2 cellular contexts compared by ENCODE assay signal in the genomic region with DNA sequence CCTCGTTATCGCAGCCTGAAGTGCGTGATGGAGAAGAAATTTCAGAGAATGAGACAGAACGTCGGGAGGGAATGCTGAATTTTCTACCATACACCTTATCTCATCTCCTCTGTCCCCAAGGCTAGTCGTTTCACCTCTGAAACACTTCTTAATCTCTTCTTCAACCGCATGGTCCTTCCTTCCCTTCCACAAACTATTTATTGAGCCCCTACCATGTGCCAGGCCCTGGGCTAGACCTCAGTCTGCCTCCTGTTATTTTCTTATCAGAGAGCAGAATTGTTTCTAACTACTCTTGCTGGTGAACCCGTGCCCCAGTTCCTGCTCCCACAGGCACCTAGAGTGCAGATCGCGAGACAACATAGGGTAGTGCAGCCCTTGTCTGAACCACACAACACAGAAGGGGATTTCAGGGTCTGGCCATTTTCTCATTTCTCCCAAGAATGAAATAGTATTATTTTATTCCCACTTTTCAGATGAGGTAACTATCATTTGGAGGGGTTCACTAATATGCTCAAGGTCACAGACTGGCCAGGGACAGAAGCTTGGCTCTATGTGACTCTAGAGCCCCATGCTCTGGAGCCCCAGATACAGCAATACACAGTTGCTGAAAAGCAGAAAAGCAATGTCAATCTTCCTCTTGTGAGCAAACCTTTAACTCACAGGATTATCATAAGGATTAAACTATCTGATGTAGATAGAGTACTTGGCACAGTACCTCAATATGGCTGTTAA.
TF ChIP-seq lines count a peak whose summit lies in the region.

No MANE protein-coding gene starts in this region.

TF ChIP-seq in GM12878, 131 proteins besides CTCF, POLR2A, EP300 and RAD21 (continues in another document):
- TF ChIP-seq ZNF217 (IDR thresholded peaks at IDR 0.05) (no peak), PRDM15 (CRISPR knock-in tag; IDR thresholded peaks at IDR 0.05) (no peak), CEBPZ (IDR thresholded peaks at IDR 0.05; ENCODE audit: low read depth, low read length) (no peak), MYB (IDR thresholded peaks at IDR 0.05; ENCODE audit: borderline replicate concordance, low read depth, low read length) (no peak), EZH2 (IDR thresholded peaks at IDR 0.05; ENCODE audit: borderline replicate concordance, control insufficient read depth, low read depth, low read length) (no peak), KDM1A (IDR thresholded peaks at IDR 0.05; ENCODE audit: borderline replicate concordance) (no peak), MEF2B (IDR thresholded peaks at IDR 0.05; ENCODE audit: partially characterized antibody, poor library complexity, severe bottlenecking) (no peak), SIN3A (IDR thresholded peaks at IDR 0.05; ENCODE audit: low read depth, low read length) (no peak)
- TF ChIP-seq, protein P1, sequence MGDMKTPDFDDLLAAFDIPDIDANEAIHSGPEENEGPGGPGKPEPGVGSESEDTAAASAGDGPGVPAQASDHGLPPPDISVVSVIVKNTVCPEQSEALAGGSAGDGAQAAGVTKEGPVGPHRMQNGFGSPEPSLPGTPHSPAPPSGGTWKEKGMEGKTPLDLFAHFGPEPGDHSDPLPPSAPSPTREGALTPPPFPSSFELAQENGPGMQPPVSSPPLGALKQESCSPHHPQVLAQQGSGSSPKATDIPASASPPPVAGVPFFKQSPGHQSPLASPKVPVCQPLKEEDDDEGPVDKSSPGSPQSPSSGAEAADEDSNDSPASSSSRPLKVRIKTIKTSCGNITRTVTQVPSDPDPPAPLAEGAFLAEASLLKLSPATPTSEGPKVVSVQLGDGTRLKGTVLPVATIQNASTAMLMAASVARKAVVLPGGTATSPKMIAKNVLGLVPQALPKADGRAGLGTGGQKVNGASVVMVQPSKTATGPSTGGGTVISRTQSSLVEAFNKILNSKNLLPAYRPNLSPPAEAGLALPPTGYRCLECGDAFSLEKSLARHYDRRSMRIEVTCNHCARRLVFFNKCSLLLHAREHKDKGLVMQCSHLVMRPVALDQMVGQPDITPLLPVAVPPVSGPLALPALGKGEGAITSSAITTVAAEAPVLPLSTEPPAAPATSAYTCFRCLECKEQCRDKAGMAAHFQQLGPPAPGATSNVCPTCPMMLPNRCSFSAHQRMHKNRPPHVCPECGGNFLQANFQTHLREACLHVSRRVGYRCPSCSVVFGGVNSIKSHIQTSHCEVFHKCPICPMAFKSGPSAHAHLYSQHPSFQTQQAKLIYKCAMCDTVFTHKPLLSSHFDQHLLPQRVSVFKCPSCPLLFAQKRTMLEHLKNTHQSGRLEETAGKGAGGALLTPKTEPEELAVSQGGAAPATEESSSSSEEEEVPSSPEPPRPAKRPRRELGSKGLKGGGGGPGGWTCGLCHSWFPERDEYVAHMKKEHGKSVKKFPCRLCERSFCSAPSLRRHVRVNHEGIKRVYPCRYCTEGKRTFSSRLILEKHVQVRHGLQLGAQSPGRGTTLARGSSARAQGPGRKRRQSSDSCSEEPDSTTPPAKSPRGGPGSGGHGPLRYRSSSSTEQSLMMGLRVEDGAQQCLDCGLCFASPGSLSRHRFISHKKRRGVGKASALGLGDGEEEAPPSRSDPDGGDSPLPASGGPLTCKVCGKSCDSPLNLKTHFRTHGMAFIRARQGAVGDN (IDR thresholded peaks at IDR 0.05): no peak
- TF ChIP-seq, protein P2, sequence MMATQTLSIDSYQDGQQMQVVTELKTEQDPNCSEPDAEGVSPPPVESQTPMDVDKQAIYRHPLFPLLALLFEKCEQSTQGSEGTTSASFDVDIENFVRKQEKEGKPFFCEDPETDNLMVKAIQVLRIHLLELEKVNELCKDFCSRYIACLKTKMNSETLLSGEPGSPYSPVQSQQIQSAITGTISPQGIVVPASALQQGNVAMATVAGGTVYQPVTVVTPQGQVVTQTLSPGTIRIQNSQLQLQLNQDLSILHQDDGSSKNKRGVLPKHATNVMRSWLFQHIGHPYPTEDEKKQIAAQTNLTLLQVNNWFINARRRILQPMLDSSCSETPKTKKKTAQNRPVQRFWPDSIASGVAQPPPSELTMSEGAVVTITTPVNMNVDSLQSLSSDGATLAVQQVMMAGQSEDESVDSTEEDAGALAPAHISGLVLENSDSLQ (IDR thresholded peaks at IDR 0.05): no peak

TF ChIP-seq in liver, 16 proteins besides CTCF, POLR2A, EP300 and RAD21:
- no peak for TF ChIP-seq GABPA (IDR thresholded peaks at IDR 0.05 in 1 of 2, conservative IDR thresholded peaks at IDR 0.05 in 1 of 2)
- TF ChIP-seq SP1 (IDR thresholded peaks at IDR 0.05): peak; percentile 32
